In genomic region chr17:77353684-77354419, GRCh38 we compare ENCODE assay signal across 13 cellular contexts.
DNase-seq lines count a peak whose midpoint lies in the region; ATAC-seq lines count a peak whose summit lies in the region.
"Had no signal": no experiment of that assay in that cellular context is flagged by ENCODE, and none has a peak within 500 bp of the region (broad histone marks: within the 10 kb centered on the region; RNA-seq: fewer than 3 reads in every experiment).

No MANE protein-coding gene starts in this region.

- no peak for ATAC-seq in HG02763 (IDR thresholded peaks at IDR 0.05; ENCODE audit: unreplicated experiment)

- H3K36me3 ChIP-seq in H7 (replicated peaks; ENCODE audit: control insufficient read depth, insufficient read depth, low read length) (no peaks in the 10 kb centered on the region), skeletal muscle tissue (ENCODE audit: control insufficient read depth in 3 of 3, insufficient read depth in 3 of 3, low read length in 3 of 3) (no peaks in the 10 kb centered on the region)

- no peak overlapping the region for H3K27ac Mint-ChIP-seq in activated T-cell treated with anti-CD3 and anti-CD28 coated beads, Interleukin-2, amount 50 U/mL, for 24 hours

- H3K9me3 Mint-ChIP-seq in activated T-cell treated with anti-CD3 and anti-CD28 coated beads, Interleukin-2, amount 50 U/mL, for 24 hours: no peaks in the 10 kb centered on the region

- H3K36me3 Mint-ChIP-seq in activated T-cell treated with anti-CD3 and anti-CD28 coated beads, Interleukin-2, amount 50 U/mL, for 24 hours (ENCODE audit: low read depth): no peaks in the 10 kb centered on the region

- H3K4me1 ChIP-seq in skeletal muscle tissue (ENCODE audit: control insufficient read depth in 3 of 3, insufficient read depth in 3 of 3, low read length in 3 of 3): peaks cover 34 to 67% (median 49%) of the 10 kb centered on the region in 3 donors

- DNase-seq in H7: peak; percentile 32
- peak; percentile 24 for DNase-seq in activated T-cell treated with anti-CD3 and anti-CD28 coated beads, Interleukin-2, amount 50 U/mL, for 24 hours
- peak; percentile 51 for DNase-seq in kidney tubule cell (ENCODE audit: low spot score)
- no peak for DNase-seq in pons (ENCODE audit: low spot score)
- no peak for DNase-seq in activated naive CD4-positive, alpha-beta T cell treated with Interleukin-2 at 50 U/mL for 16 hours
- no peak for DNase-seq in stimulated activated CD4-positive, alpha-beta T cell treated with anti-CD3 and anti-CD28 coated beads, Interleukin-1b, Interleukin-23, amount 100 ng/mL, for 48 hours
- DNase-seq: activated naive CD4-positive, alpha-beta T cell treated with anti-CD3 and anti-CD28 coated beads, Interleukin-2, amount 50 U/mL, for 16 hours; effector CD4-positive, alpha-beta T cell; NCI-H2171; nucleus accumbens; SHP77 had no signal

- no peaks in the 10 kb centered on the region for H3K27me3 Mint-ChIP-seq in activated T-cell treated with anti-CD3 and anti-CD28 coated beads, Interleukin-2, amount 50 U/mL, for 24 hours

- peak overlapping the region in 1 of 3 donors; percentile 45 for H3K9ac ChIP-seq in skeletal muscle tissue (ENCODE audit: low read depth in 1 of 3, low read length in 3 of 3)

- H3K4me3 ChIP-seq in H7 (ENCODE audit: insufficient read depth, low read depth, low read length) (no peak overlapping the region), skeletal muscle tissue (ENCODE audit: low read length in 3 of 3) (no peak overlapping the region)

- peaks cover 25% of the 10 kb centered on the region for H3K4me1 Mint-ChIP-seq in activated T-cell treated with anti-CD3 and anti-CD28 coated beads, Interleukin-2, amount 50 U/mL, for 24 hours (ENCODE audit: low read depth)

- H3K4me3 Mint-ChIP-seq in activated T-cell treated with anti-CD3 and anti-CD28 coated beads, Interleukin-2, amount 50 U/mL, for 24 hours: no peak overlapping the region

- no peaks in the 10 kb centered on the region for H3K9me3 ChIP-seq in skeletal muscle tissue (ENCODE audit: control insufficient read depth in 3 of 3, low read length in 3 of 3)

- H3K27ac ChIP-seq in skeletal muscle tissue (ENCODE audit: low read depth, low read length): peak overlapping the region; percentile 21

- H3K27me3 ChIP-seq in H7 (ENCODE audit: control insufficient read depth, insufficient read depth, low read length) (no peaks in the 10 kb centered on the region), skeletal muscle tissue (ENCODE audit: control insufficient read depth in 3 of 3, insufficient read depth in 3 of 3, low read length in 3 of 3) (no peaks in the 10 kb centered on the region)

Comparison
In these comparisons a context has a peak if more than half of its experiments do, and no peak if none do; other contexts are left out.
1. DNase-seq: peak in H7 (single experiment), activated T-cell treated with anti-CD3 and anti-CD28 coated beads, Interleukin-2, amount 50 U/mL, for 24 hours (single experiment) and kidney tubule cell (single experiment); none in pons (single experiment), activated naive CD4-positive, alpha-beta T cell treated with Interleukin-2 at 50 U/mL for 16 hours (single experiment) and stimulated activated CD4-positive, alpha-beta T cell treated with anti-CD3 and anti-CD28 coated beads, Interleukin-1b, Interleukin-23, amount 100 ng/mL, for 48 hours (single experiment).